20 cellular contexts compared by ENCODE assay signal in the genomic region with DNA sequence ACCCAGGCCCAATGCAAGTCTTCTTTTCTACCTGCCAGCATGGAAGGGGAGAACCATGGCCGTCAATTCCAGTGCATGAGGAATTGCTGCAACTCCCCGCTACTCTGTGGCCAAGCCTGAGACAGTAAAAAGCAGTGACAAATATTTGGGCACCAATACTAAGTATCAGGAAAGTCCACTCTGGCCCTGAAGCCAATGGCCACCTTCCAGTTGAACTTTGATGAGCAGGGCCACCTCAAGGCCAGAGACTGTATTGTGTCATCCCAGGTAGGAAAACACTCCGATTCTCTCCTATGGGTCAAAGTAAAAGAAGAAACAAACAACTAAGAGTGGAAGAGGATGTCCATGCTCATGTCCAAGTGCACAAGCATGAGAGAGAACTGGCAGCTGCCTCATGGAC. TPM values are rescaled to one million over a fixed set of nuclear protein-coding genes. Genes with fewer than 3 reads are reported as not detected.
DNase-seq lines count a peak whose midpoint lies in the region; ATAC-seq and TF ChIP-seq lines count a peak whose summit lies in the region.
"Had no signal": no experiment of that assay in that cellular context is flagged by ENCODE, and none has a peak within 500 bp of the region (broad histone marks: within the 10 kb centered on the region; RNA-seq: fewer than 3 reads in every experiment).

No MANE protein-coding gene starts in this region.

- H3K4me1 Mint-ChIP-seq in activated CD8-positive, alpha-beta memory T cell treated with anti-CD3 and anti-CD28 coated beads, Interleukin-2, amount 10 ng/mL, durations not matched to agents 7 days and 5 days, result no peaks in the 10 kb centered on the region
- peaks cover 11% of the 10 kb centered on the region for H3K4me1 Mint-ChIP-seq in osteocyte (ENCODE audit: unreplicated experiment)

- H3K9ac ChIP-seq in liver (ENCODE audit: low read depth in 1 of 2, low read length in 2 of 2), result no peak overlapping the region
- H3K9ac ChIP-seq: BLaER1 treated with 17β-estradiol and CSF1 and Interleukin-3, amounts not matched to agents 10 nM and 100 nM had no signal

- no peak for ATAC-seq in activated CD8-positive, alpha-beta memory T cell treated with anti-CD3 and anti-CD28 coated beads, Interleukin-2, amount 10 ng/mL, durations not matched to agents 7 days and 5 days
- peak; percentile 75 for ATAC-seq in left lobe of liver
- ATAC-seq: A549; CD8-positive, alpha-beta T cell had no signal

- H3K4me3 ChIP-seq in liver (ENCODE audit: low read depth in 1 of 3, low read length in 3 of 3) (no peak overlapping the region), A673 (ENCODE audit: low read depth, low read length, poor library complexity, severe bottlenecking) (no peak overlapping the region)
- H3K4me3 ChIP-seq: A549; BLaER1 treated with 17β-estradiol and CSF1 and Interleukin-3, amounts not matched to agents 10 nM and 100 nM had no signal

- H3K27ac ChIP-seq in liver (ENCODE audit: low read depth in 1 of 2, low read length in 2 of 2), result peak overlapping the region; percentile 43 to 68
- no peak overlapping the region for H3K27ac ChIP-seq in A673 (ENCODE audit: low read depth, low read length, poor library complexity, severe bottlenecking)
- H3K27ac ChIP-seq: 22Rv1; A549; BLaER1 treated with 17β-estradiol and CSF1 and Interleukin-3, amounts not matched to agents 10 nM and 100 nM had no signal

- H3K9me3 Mint-ChIP-seq in activated CD8-positive, alpha-beta memory T cell treated with anti-CD3 and anti-CD28 coated beads, Interleukin-2, amount 10 ng/mL, durations not matched to agents 7 days and 5 days (ENCODE audit: low read depth), result no peaks in the 10 kb centered on the region
- no peaks in the 10 kb centered on the region for H3K9me3 Mint-ChIP-seq in osteocyte (ENCODE audit: unreplicated experiment)
- H3K9me3 Mint-ChIP-seq: CD4-positive, alpha-beta T cell had no signal

- no peak overlapping the region for H3K27ac Mint-ChIP-seq in activated CD8-positive, alpha-beta memory T cell treated with anti-CD3 and anti-CD28 coated beads, Interleukin-2, amount 10 ng/mL, durations not matched to agents 7 days and 5 days
- no peak overlapping the region for H3K27ac Mint-ChIP-seq in osteocyte (ENCODE audit: unreplicated experiment)
- H3K27ac Mint-ChIP-seq: B cell; CD4-positive, alpha-beta T cell had no signal

- H3K9me3 ChIP-seq in liver (ENCODE audit: control insufficient read depth in 4 of 4, low read length in 3 of 4) (no peaks in the 10 kb centered on the region), A673 (ENCODE audit: low read depth, low read length, poor library complexity, severe bottlenecking) (no peaks in the 10 kb centered on the region)
- H3K9me3 ChIP-seq: A549, Caco-2 had no signal

- H3K27me3 ChIP-seq in liver (ENCODE audit: control insufficient read depth in 4 of 4, insufficient read depth in 4 of 4, low read length in 3 of 4) (no peaks in the 10 kb centered on the region), A673 (replicated peaks; ENCODE audit: insufficient read depth, low read depth, low read length, poor library complexity) (no peaks in the 10 kb centered on the region)
- H3K27me3 ChIP-seq: BLaER1 treated with 17β-estradiol and CSF1 and Interleukin-3, amounts not matched to agents 10 nM and 100 nM had no signal

- peak; percentile 7 for DNase-seq in activated CD8-positive, alpha-beta memory T cell treated with anti-CD3 and anti-CD28 coated beads, Interleukin-2, amount 50 U/mL, for 48 hours
- DNase-seq in activated CD8-positive, alpha-beta memory T cell treated with anti-CD3 and anti-CD28 coated beads, Interleukin-2, amount 10 ng/mL, durations not matched to agents 7 days and 5 days, result no peak
- DNase-seq in left lobe of liver (ENCODE audit: low spot score) (peak; percentile 86), osteocyte (ENCODE audit: extremely low spot score, unreplicated experiment) (peak; percentile 40), A673 (ENCODE audit: low spot score) (no peak), Ammon's horn (ENCODE audit: low spot score) (no peak)
- no peak for DNase-seq in activated CD4-positive, alpha-beta T cell treated with anti-CD3 and anti-CD28 coated beads, Interleukin-2, amount 50 U/mL, for 48 hours
- DNase-seq: ACHN; Caco-2; Calu3; CD4-positive, alpha-beta T cell; CD8-positive, alpha-beta T cell; DMS79 treated with DMSO at 0.1 percent for 48 hours; GF-D8 had no signal

- POLR2A ChIA-PET in A673 (lab: Charles Lee; ENCODE audit: low non-redundant PET), result no interaction called here

- no peak for TF ChIP-seq CTCF in liver (IDR thresholded peaks at IDR 0.05; ENCODE audit: low read depth, low read length, missing input control)
- no peak for TF ChIP-seq CTCF in osteocyte (IDR thresholded peaks at IDR 0.05)
- TF ChIP-seq CTCF in A673 (conservative IDR thresholded peaks at IDR 0.05; ENCODE audit: low read depth, low read length), result no peak

- intact Hi-C loops in A673 (cut with micrococcal nuclease; ENCODE audit: unreplicated experiment), result no loop called here

- no peaks in the 10 kb centered on the region for H3K27me3 Mint-ChIP-seq in activated CD8-positive, alpha-beta memory T cell treated with anti-CD3 and anti-CD28 coated beads, Interleukin-2, amount 10 ng/mL, durations not matched to agents 7 days and 5 days
- peaks cover 9% of the 10 kb centered on the region for H3K27me3 Mint-ChIP-seq in osteocyte (ENCODE audit: unreplicated experiment)
- H3K27me3 Mint-ChIP-seq: B cell; CD4-positive, alpha-beta T cell had no signal

- H3K36me3 Mint-ChIP-seq in activated CD8-positive, alpha-beta memory T cell treated with anti-CD3 and anti-CD28 coated beads, Interleukin-2, amount 10 ng/mL, durations not matched to agents 7 days and 5 days, result peaks cover 10% of the 10 kb centered on the region
- H3K36me3 Mint-ChIP-seq in osteocyte (ENCODE audit: unreplicated experiment), result no peaks in the 10 kb centered on the region

- 45% methylated on average over 3 of the region's 3 CpGs for WGBS in liver

- H3K36me3 ChIP-seq in liver (ENCODE audit: control insufficient read depth in 4 of 4, insufficient read depth in 3 of 4, low read depth in 1 of 4, low read length in 3 of 4) (no peaks in the 10 kb centered on the region), A673 (ENCODE audit: insufficient read depth, low read length, poor library complexity, severe bottlenecking) (no peaks in the 10 kb centered on the region)

- TF ChIP-seq RAD21 in liver (IDR thresholded peaks at IDR 0.05), result peak; percentile 32 to 61

- CTCF ChIA-PET in activated CD8-positive, alpha-beta memory T cell treated with anti-CD3 and anti-CD28 coated beads, Interleukin-2, amount 10 ng/mL, durations not matched to agents 7 days and 5 days (lab: Charles Lee), result no interaction called here
- CTCF ChIA-PET in A673 (lab: Charles Lee), result no interaction called here

- BruUV-seq in A673 (replicated peaks; lab: Mats Ljungman, UMichigan), result no TSS peak

- no peak overlapping the region for H3K4me3 Mint-ChIP-seq in activated CD8-positive, alpha-beta memory T cell treated with anti-CD3 and anti-CD28 coated beads, Interleukin-2, amount 10 ng/mL, durations not matched to agents 7 days and 5 days
- H3K4me3 Mint-ChIP-seq in osteocyte (ENCODE audit: unreplicated experiment), result no peak overlapping the region
- H3K4me3 Mint-ChIP-seq: B cell; CD14-positive monocyte; CD4-positive, alpha-beta T cell; CD8-positive, alpha-beta T cell had no signal

- peaks cover 7 to 34% (median 27%) of the 10 kb centered on the region in 4 donors for H3K4me1 ChIP-seq in liver (ENCODE audit: control insufficient read depth in 4 of 4, insufficient read depth in 4 of 4, low read length in 3 of 4)
- no peaks in the 10 kb centered on the region for H3K4me1 ChIP-seq in A673 (ENCODE audit: insufficient read depth, low read length, poor library complexity, severe bottlenecking)
- H3K4me1 ChIP-seq: A549; BLaER1 treated with 17β-estradiol and CSF1 and Interleukin-3, amounts not matched to agents 10 nM and 100 nM had no signal

TF ChIP-seq in liver, 16 proteins besides CTCF, POLR2A, EP300 and RAD21 (continues in another document):
- peak; percentile 96 for TF ChIP-seq RXRA (IDR thresholded peaks at IDR 0.05)
- TF ChIP-seq, protein P1, sequence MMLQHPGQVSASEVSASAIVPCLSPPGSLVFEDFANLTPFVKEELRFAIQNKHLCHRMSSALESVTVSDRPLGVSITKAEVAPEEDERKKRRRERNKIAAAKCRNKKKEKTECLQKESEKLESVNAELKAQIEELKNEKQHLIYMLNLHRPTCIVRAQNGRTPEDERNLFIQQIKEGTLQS (IDR thresholded peaks at IDR 0.05), result peak; percentile 77
- peak; percentile 92 for TF ChIP-seq YY1 (IDR thresholded peaks at IDR 0.05)
- TF ChIP-seq FOXA2 (IDR thresholded peaks at IDR 0.05), result peak; percentile 59
- peak; percentile 62 for TF ChIP-seq NR2F2 (IDR thresholded peaks at IDR 0.05)
- peak; percentile 92 to 98 for TF ChIP-seq HNF4A (conservative IDR thresholded peaks at IDR 0.05)
- peak; percentile 61 to 94 for TF ChIP-seq JUND (IDR thresholded peaks at IDR 0.05)
- peak; percentile 90 for TF ChIP-seq SP1 (IDR thresholded peaks at IDR 0.05)
- TF ChIP-seq, protein P2, sequence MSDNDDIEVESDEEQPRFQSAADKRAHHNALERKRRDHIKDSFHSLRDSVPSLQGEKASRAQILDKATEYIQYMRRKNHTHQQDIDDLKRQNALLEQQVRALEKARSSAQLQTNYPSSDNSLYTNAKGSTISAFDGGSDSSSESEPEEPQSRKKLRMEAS (IDR thresholded peaks at IDR 0.05), result peak; percentile 87

RNA-seq across cellular contexts. Expression of a gene that starts 27.1 kb away (rescaled TPM):
- total RNA-seq in activated CD8-positive, alpha-beta memory T cell treated with anti-CD3 and anti-CD28 coated beads, Interleukin-2, amount 10 ng/mL, durations not matched to agents 7 days and 5 days, result 10 to 100 TPM; 18.1 to 30.3 TPM
- 25.2 TPM for total RNA-seq in left lobe of liver
- total RNA-seq in liver, result 1 to 10 TPM in 1 of 2 donors, under 1 TPM in 1; 0.70 to 5.4 TPM
- 10 to 100 TPM in 1 of 2 donors, 1 to 10 TPM in 1; 3.0 to 28.1 TPM for polyA plus RNA-seq in liver
- 0.78 and 0.91 TPM in 2 replicates for total RNA-seq in osteocyte
- total RNA-seq in A673 (2021), result 5.1 and 5.7 TPM in 2 replicates

Comparison
In these comparisons a context has a peak if more than half of its experiments do, and no peak if none do; other contexts are left out.
1. DNase-seq: peak in activated CD8-positive, alpha-beta memory T cell treated with anti-CD3 and anti-CD28 coated beads, Interleukin-2, amount 50 U/mL, for 48 hours (single experiment), left lobe of liver (single experiment) and osteocyte (single experiment); none in activated CD8-positive, alpha-beta memory T cell treated with anti-CD3 and anti-CD28 coated beads, Interleukin-2, amount 10 ng/mL, durations not matched to agents 7 days and 5 days (single experiment), A673 (single experiment), Ammon's horn (single experiment) and activated CD4-positive, alpha-beta T cell treated with anti-CD3 and anti-CD28 coated beads, Interleukin-2, amount 50 U/mL, for 48 hours (0 of 2).